In genomic region chr11:16280256-16280682, GRCh38 we compare ENCODE assay signal across 10 cellular contexts.
DNase-seq lines count a peak whose midpoint lies in the region; ATAC-seq and TF ChIP-seq lines count a peak whose summit lies in the region.
"Had no signal": no experiment of that assay in that cellular context is flagged by ENCODE, and none has a peak within 500 bp of the region (broad histone marks: within the 10 kb centered on the region; RNA-seq: fewer than 3 reads in every experiment).

No MANE protein-coding gene starts in this region.

- H3K27me3 ChIP-seq in duodenal mucosa (ENCODE audit: control insufficient read depth in 1 of 2, insufficient read depth in 2 of 2, low read length in 2 of 2) = no peaks in the 10 kb centered on the region
- H3K27me3 ChIP-seq: BLaER1, testis had no signal

- H3K27ac Mint-ChIP-seq in activated naive CD4-positive, alpha-beta T cell treated with anti-CD3 and anti-CD28 coated beads for 36 hours = no peak overlapping the region

- no peak overlapping the region for H3K4me3 Mint-ChIP-seq in activated naive CD4-positive, alpha-beta T cell treated with anti-CD3 and anti-CD28 coated beads for 36 hours

- no peak for TF ChIP-seq CTCF in omental fat pad (IDR thresholded peaks at IDR 0.05)

- peak overlapping the region; percentile 38 to 41 for H3K4me3 ChIP-seq in duodenal mucosa (ENCODE audit: low read depth in 1 of 2, low read length in 2 of 2)
- H3K4me3 ChIP-seq: BLaER1, testis had no signal

- peaks cover 0 to 17% of the 10 kb centered on the region in 2 donors for H3K4me1 ChIP-seq in duodenal mucosa (ENCODE audit: control insufficient read depth in 1 of 2, insufficient read depth in 2 of 2, low read length in 2 of 2)
- H3K4me1 ChIP-seq: BLaER1, testis had no signal

- no peak overlapping the region for H3K27ac ChIP-seq in duodenal mucosa (ENCODE audit: low read depth, low read length)
- H3K27ac ChIP-seq: BLaER1, testis had no signal

- no peaks in the 10 kb centered on the region for H3K9me3 Mint-ChIP-seq in activated naive CD4-positive, alpha-beta T cell treated with anti-CD3 and anti-CD28 coated beads for 36 hours

- DNase-seq in activated naive CD4-positive, alpha-beta T cell treated with anti-CD3 and anti-CD28 coated beads for 36 hours = peak; percentile 20
- DNase-seq in activated naive CD4-positive, alpha-beta T cell treated with anti-CD3 and anti-CD28 coated beads, Interleukin-2, amount 50 U/mL, for 16 hours = no peak
- DNase-seq in NCI-H226 = peak; percentile 26
- DNase-seq in stromal cell of bone marrow (ENCODE audit: low read depth) = peak; percentile 33
- DNase-seq in SIG-M5 (lab: John Stamatoyannopoulos, UW) = no peak
- DNase-seq in omental fat pad (ENCODE audit: low spot score) = no peak
- DNase-seq: testis had no signal

- intact Hi-C loops in activated naive CD4-positive, alpha-beta T cell treated with anti-CD3 and anti-CD28 coated beads for 36 hours (cut with micrococcal nuclease) = no loop called here

- H3K36me3 ChIP-seq in duodenal mucosa (ENCODE audit: control insufficient read depth in 1 of 2, insufficient read depth in 2 of 2, low read length in 2 of 2) = no peaks in the 10 kb centered on the region
- H3K36me3 ChIP-seq: BLaER1 had no signal

- no peaks in the 10 kb centered on the region for H3K36me3 Mint-ChIP-seq in activated naive CD4-positive, alpha-beta T cell treated with anti-CD3 and anti-CD28 coated beads for 36 hours (ENCODE audit: low read depth)

- no peak for ATAC-seq in HG03039 (IDR thresholded peaks at IDR 0.05; ENCODE audit: unreplicated experiment)
- ATAC-seq in omental fat pad (ENCODE audit: low FRiP score) = no peak

- no peaks in the 10 kb centered on the region for H3K27me3 Mint-ChIP-seq in activated naive CD4-positive, alpha-beta T cell treated with anti-CD3 and anti-CD28 coated beads for 36 hours (ENCODE audit: low read depth)

- CTCF ChIA-PET in activated naive CD4-positive, alpha-beta T cell treated with anti-CD3 and anti-CD28 coated beads for 36 hours (lab: Charles Lee) = no interaction called here

- H3K9ac ChIP-seq in duodenal mucosa (ENCODE audit: low read depth in 1 of 2, low read length in 2 of 2) = no peak overlapping the region
- H3K9ac ChIP-seq: BLaER1 had no signal

- no peaks in the 10 kb centered on the region for H3K9me3 ChIP-seq in duodenal mucosa (ENCODE audit: control insufficient read depth in 1 of 2, low read length in 2 of 2)
- H3K9me3 ChIP-seq: BLaER1, testis had no signal

- H3K4me1 Mint-ChIP-seq in activated naive CD4-positive, alpha-beta T cell treated with anti-CD3 and anti-CD28 coated beads for 36 hours (ENCODE audit: low read depth) = no peaks in the 10 kb centered on the region

Comparison
In these comparisons a context has a peak if more than half of its experiments do, and no peak if none do; other contexts are left out.
1. DNase-seq: peak in activated naive CD4-positive, alpha-beta T cell treated with anti-CD3 and anti-CD28 coated beads for 36 hours (single experiment), NCI-H226 (single experiment) and stromal cell of bone marrow (single experiment); none in activated naive CD4-positive, alpha-beta T cell treated with anti-CD3 and anti-CD28 coated beads, Interleukin-2, amount 50 U/mL, for 16 hours (single experiment), SIG-M5 (single experiment) and omental fat pad (single experiment).